8 cellular contexts compared by ENCODE assay signal in genomic region chr4:127732623-127733199, GRCh38. TPM values are rescaled to one million over a fixed set of nuclear protein-coding genes. Genes with fewer than 3 reads are reported as not detected.
DNase-seq lines count a peak whose midpoint lies in the region; ATAC-seq and TF ChIP-seq lines count a peak whose summit lies in the region.

No MANE protein-coding gene starts in this region.

- H3K9me3 ChIP-seq in OCI-LY7 (ENCODE audit: low read length) = no peaks in the 10 kb centered on the region
- peaks cover 4% of the 10 kb centered on the region for H3K9me3 ChIP-seq in neuron (ENCODE audit: low read length)

- H3K36me3 ChIP-seq in OCI-LY7 (ENCODE audit: insufficient read depth, low read length) = no peaks in the 10 kb centered on the region
- no peaks in the 10 kb centered on the region for H3K36me3 ChIP-seq in neuron (ENCODE audit: insufficient read depth, low read length)

- H3K27me3 ChIP-seq in HL-60 (ENCODE audit: insufficient read depth, poor library complexity, severe bottlenecking) = peaks cover 4% of the 10 kb centered on the region
- H3K27me3 ChIP-seq in neuron (ENCODE audit: insufficient read depth, low read length) = no peaks in the 10 kb centered on the region

- H3K27ac ChIP-seq in HL-60 (replicated peaks) (no peak overlapping the region), OCI-LY7 (ENCODE audit: low read depth, low read length, poor library complexity, severe bottlenecking) (no peak overlapping the region)

- peak; percentile 91 for ATAC-seq in GM19438 (IDR thresholded peaks at IDR 0.05; ENCODE audit: low read depth, unreplicated experiment)

- no peak overlapping the region for H3K4me3 ChIP-seq in HL-60 (replicated peaks; ENCODE audit: insufficient read depth, low read length)
- no peak overlapping the region for H3K4me3 ChIP-seq in OCI-LY7 (ENCODE audit: low read depth, low read length, poor library complexity, severe bottlenecking)
- no peak overlapping the region for H3K4me3 ChIP-seq in epithelial cell of proximal tubule (ENCODE audit: low read depth, low read length)
- no peak overlapping the region for H3K4me3 ChIP-seq in neuron (ENCODE audit: low read length)

- BruUV-seq in OCI-LY7 (replicated peaks; lab: Mats Ljungman, UMichigan) = no TSS peak

- no peaks in the 10 kb centered on the region for H3K9me2 ChIP-seq in OCI-LY7 (ENCODE audit: insufficient read depth, low read length)

- POLR2A ChIA-PET in OCI-LY7 (lab: Charles Lee) = interaction anchor here (0.5 kb wide), 1 partner anchor 323 kb away, joined by 3 read pairs; no protein-coding TSS in a partner anchor

- intact Hi-C loops in OCI-LY7 (cut with micrococcal nuclease; ENCODE audit: unreplicated experiment) = loop anchor here (1.0 kb wide), 1 partner anchor 127 kb away; no protein-coding TSS in a partner anchor

- TF ChIP-seq CTCF in HL-60 (IDR thresholded peaks at IDR 0.05; ENCODE audit: insufficient read depth, low read length) = peak; percentile 1
- peak; percentile 81 for TF ChIP-seq CTCF in OCI-LY7 (conservative IDR thresholded peaks at IDR 0.05; ENCODE audit: low read length)
- peak; percentile 58 for TF ChIP-seq CTCF in epithelial cell of proximal tubule (conservative IDR thresholded peaks at IDR 0.05; ENCODE audit: low read depth, low read length)

- no peak overlapping the region for H2AFZ ChIP-seq in OCI-LY7 (ENCODE audit: low read length)
- H2AFZ ChIP-seq in neuron (ENCODE audit: low read depth, low read length) = peak overlapping the region; percentile 21

- H3K4me1 ChIP-seq in OCI-LY7 (ENCODE audit: insufficient read depth, low read length, poor library complexity, severe bottlenecking) = no peaks in the 10 kb centered on the region
- H3K4me1 ChIP-seq in neuron (ENCODE audit: insufficient read depth, low read length) = no peaks in the 10 kb centered on the region

- DNase-seq in DMS153 (lab: John Stamatoyannopoulos, UW) (peak; percentile 16), HL-60 (ENCODE audit: low read depth in 1 of 2, low spot score in 1 of 2) (peak in 1 of 2 experiments; percentile 6), OCI-LY7 (ENCODE audit: low spot score) (peak; percentile 35), epithelial cell of proximal tubule (ENCODE audit: low read depth) (no peak), GM19240 (ENCODE audit: insufficient read length, low spot score) (no peak)
- no peak for DNase-seq in stimulated activated CD4-positive, alpha-beta T cell treated with anti-CD3 and anti-CD28 coated beads, Interleukin-4, amount 100 ng/mL, for 4 hours

- H3K79me2 ChIP-seq in OCI-LY7 (ENCODE audit: insufficient read depth, low read depth, low read length) = no peaks in the 10 kb centered on the region

- no peak overlapping the region for H3K4me2 ChIP-seq in OCI-LY7 (ENCODE audit: low read length)

- no peaks in the 10 kb centered on the region for H4K20me1 ChIP-seq in OCI-LY7 (ENCODE audit: insufficient read depth, low read length)

- CTCF ChIA-PET in OCI-LY7 (lab: Charles Lee; ENCODE audit: unreplicated experiment) = no interaction called here

RNA-seq across cellular contexts. Expression of gene SLC25A31, which starts 2.5 kb away (rescaled TPM):
- total RNA-seq in OCI-LY7 (2014; rRNA removed; shearing (Covaris generic)) = not detected in 2 replicates
- total RNA-seq in OCI-LY7 (2022) (not detected in 2 replicates), epithelial cell of proximal tubule (not detected in 2 replicates)

RNA-seq across cellular contexts. Expression of gene HSPA4L, which starts 49.4 kb away (rescaled TPM):
- not detected in 2 replicates for total RNA-seq in OCI-LY7 (2014; rRNA removed; shearing (Covaris generic))
- not detected in 2 replicates for total RNA-seq in OCI-LY7 (2022)
- total RNA-seq in epithelial cell of proximal tubule = 10.6 and 12.6 TPM in 2 replicates

Comparison
In these comparisons a context has a peak if more than half of its experiments do, and no peak if none do; other contexts are left out.
1. DNase-seq: peak in DMS153 (single experiment) and OCI-LY7 (single experiment); none in epithelial cell of proximal tubule (single experiment), GM19240 (single experiment) and stimulated activated CD4-positive, alpha-beta T cell treated with anti-CD3 and anti-CD28 coated beads, Interleukin-4, amount 100 ng/mL, for 4 hours (0 of 2).
2. CTCF ChIP-seq: peak in every context shown above with its lines; median percentile 81 in OCI-LY7; 58 in epithelial cell of proximal tubule; 1 in HL-60.
3. RNA of gene HSPA4L, which starts 49.4 kb away (total RNA-seq): 10.6 to 12.6 TPM in epithelial cell of proximal tubule; not detected in OCI-LY7; every median in the first group is over 10 times any median in the second.